In the genomic region with DNA sequence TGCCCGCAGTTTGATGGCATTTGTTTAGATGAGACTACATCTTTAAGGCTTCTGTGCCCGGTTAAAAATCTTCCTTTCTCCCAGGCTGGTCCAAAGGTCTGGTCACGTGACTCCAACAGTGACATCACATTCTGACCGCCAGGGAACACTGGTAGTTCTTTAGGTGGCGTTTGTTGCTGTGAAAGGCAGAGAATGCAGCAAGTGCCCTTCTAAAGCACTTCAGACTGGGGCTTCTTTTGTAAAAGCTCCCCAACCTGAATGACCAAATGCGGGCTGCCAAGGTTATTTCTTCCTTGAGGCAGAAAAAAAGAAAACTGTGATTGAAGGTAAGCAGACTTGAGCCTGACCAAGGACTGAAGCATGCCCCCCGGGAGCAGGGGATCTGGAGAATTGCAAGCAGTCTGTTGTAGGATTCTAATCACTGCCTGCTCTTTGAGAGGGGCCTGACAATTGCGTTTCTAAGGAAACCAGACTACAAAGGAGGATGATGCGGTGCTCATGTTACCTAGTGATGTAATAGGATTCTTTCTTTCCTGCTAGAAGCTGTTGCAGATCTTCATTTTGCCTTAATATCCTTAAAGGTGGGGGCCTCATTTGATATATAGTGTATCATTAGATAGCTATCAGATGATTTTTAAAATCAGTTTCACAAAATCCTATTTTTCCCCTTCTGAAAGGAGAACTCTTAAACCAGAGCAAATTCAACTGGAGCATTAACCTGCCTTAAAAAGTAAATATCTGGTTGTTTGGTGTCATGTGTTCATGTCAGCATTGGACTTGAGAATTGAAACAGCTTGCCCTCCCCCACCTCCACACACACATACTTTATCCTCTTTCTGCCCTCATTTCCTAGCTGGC, we compare ENCODE assay signal across 7 cellular contexts.
DNase-seq lines count a peak whose midpoint lies in the region; ATAC-seq and TF ChIP-seq lines count a peak whose summit lies in the region.

No MANE protein-coding gene starts in this region.

- no peaks in the 10 kb centered on the region for H3K36me3 Mint-ChIP-seq in stimulated activated effector memory CD8-positive, alpha-beta T cell treated with anti-CD3 and anti-CD28 coated beads, Interleukin-12 subunit alpha, Interleukin-12 subunit beta, amount 100 ng/mL, for 72 hours

- ATAC-seq in thoracic aorta (ENCODE audit: insufficient number of reproducible peaks, low FRiP score, low read depth) (no peak), HG03342 (IDR thresholded peaks at IDR 0.05; ENCODE audit: unreplicated experiment) (no peak)
- no peak for ATAC-seq in stimulated activated effector memory CD8-positive, alpha-beta T cell treated with anti-CD3 and anti-CD28 coated beads, Interleukin-12 subunit alpha, Interleukin-12 subunit beta, amount 100 ng/mL, for 72 hours

- H3K4me1 Mint-ChIP-seq in stimulated activated effector memory CD8-positive, alpha-beta T cell treated with anti-CD3 and anti-CD28 coated beads, Interleukin-12 subunit alpha, Interleukin-12 subunit beta, amount 100 ng/mL, for 72 hours = no peaks in the 10 kb centered on the region

- no peaks in the 10 kb centered on the region for H3K36me3 ChIP-seq in thoracic aorta

- DNase-seq in NCI-H1105 treated with DMSO at 0.1 percent for 48 hours (lab: John Stamatoyannopoulos, UW) (peak; percentile 65), amniotic epithelial cell (ENCODE audit: low read depth) (peak; percentile 39), iPS-NIHi11 (ENCODE audit: low spot score) (peak; percentile 74), thoracic aorta (ENCODE audit: low spot score) (peak; percentile 1), HK-2 (ENCODE audit: unreplicated experiment) (no peak)
- no peak for DNase-seq in stimulated activated effector memory CD8-positive, alpha-beta T cell treated with anti-CD3 and anti-CD28 coated beads, Interleukin-12 subunit alpha, Interleukin-12 subunit beta, amount 100 ng/mL, for 72 hours (ENCODE audit: low spot score in 2 of 2)

- H3K27ac ChIP-seq in thoracic aorta = peak overlapping the region in 1 of 2 donors; percentile 21

- H3K4me1 ChIP-seq in thoracic aorta (ENCODE audit: control insufficient read depth in 1 of 2, low read depth in 2 of 2) = no peaks in the 10 kb centered on the region

- H3K9me3 Mint-ChIP-seq in stimulated activated effector memory CD8-positive, alpha-beta T cell treated with anti-CD3 and anti-CD28 coated beads, Interleukin-12 subunit alpha, Interleukin-12 subunit beta, amount 100 ng/mL, for 72 hours = no peaks in the 10 kb centered on the region

- H3K4me3 ChIP-seq in thoracic aorta = peak overlapping the region; percentile 23

- no peaks in the 10 kb centered on the region for H3K9me3 ChIP-seq in thoracic aorta

- no peak for TF ChIP-seq CTCF in thoracic aorta (IDR thresholded peaks at IDR 0.05)

- no peak overlapping the region for H3K4me3 Mint-ChIP-seq in stimulated activated effector memory CD8-positive, alpha-beta T cell treated with anti-CD3 and anti-CD28 coated beads, Interleukin-12 subunit alpha, Interleukin-12 subunit beta, amount 100 ng/mL, for 72 hours

- H3K27me3 ChIP-seq in thoracic aorta (replicated peaks; ENCODE audit: insufficient read depth) = no peaks in the 10 kb centered on the region

- H3K27ac Mint-ChIP-seq in stimulated activated effector memory CD8-positive, alpha-beta T cell treated with anti-CD3 and anti-CD28 coated beads, Interleukin-12 subunit alpha, Interleukin-12 subunit beta, amount 100 ng/mL, for 72 hours = no peak overlapping the region

Comparison
In these comparisons a context has a peak if more than half of its experiments do, and no peak if none do; other contexts are left out.
1. DNase-seq: peak in NCI-H1105 treated with DMSO at 0.1 percent for 48 hours (single experiment), amniotic epithelial cell (single experiment), iPS-NIHi11 (single experiment) and thoracic aorta (single experiment); none in HK-2 (single experiment) and stimulated activated effector memory CD8-positive, alpha-beta T cell treated with anti-CD3 and anti-CD28 coated beads, Interleukin-12 subunit alpha, Interleukin-12 subunit beta, amount 100 ng/mL, for 72 hours (0 of 2).